Comparison of ENCODE assay signal across 14 cellular contexts in genomic region chr5:34535944-34536628, GRCh38.
DNase-seq lines count a peak whose midpoint lies in the region; ATAC-seq and TF ChIP-seq lines count a peak whose summit lies in the region.
"Had no signal": no experiment of that assay in that cellular context is flagged by ENCODE, and none has a peak within 500 bp of the region (broad histone marks: within the 10 kb centered on the region; RNA-seq: fewer than 3 reads in every experiment).

No MANE protein-coding gene starts in this region.

- H3K9me3 Mint-ChIP-seq in activated naive CD4-positive, alpha-beta T cell treated with anti-CD3 and anti-CD28 coated beads, Interleukin-2, amount 50 U/mL, for 24 hours: no peaks in the 10 kb centered on the region
- no peaks in the 10 kb centered on the region for H3K9me3 Mint-ChIP-seq in chondrocyte (ENCODE audit: low read depth)
- H3K9me3 Mint-ChIP-seq: nephron progenitor cell, T-cell had no signal

- peaks cover 16% of the 10 kb centered on the region for H3K27me3 Mint-ChIP-seq in activated naive CD4-positive, alpha-beta T cell treated with anti-CD3 and anti-CD28 coated beads, Interleukin-2, amount 50 U/mL, for 24 hours
- H3K27me3 Mint-ChIP-seq in chondrocyte (ENCODE audit: low read depth): no peaks in the 10 kb centered on the region

- no peak for DNase-seq in activated naive CD4-positive, alpha-beta T cell treated with Interleukin-2 at 50 U/mL for 16 hours
- DNase-seq in M059J (ENCODE audit: low read depth) (peak; percentile 28), chondrocyte (ENCODE audit: low spot score) (no peak), amygdala (lab: John Stamatoyannopoulos, UW) (no peak), HK-2 (ENCODE audit: unreplicated experiment) (no peak)
- no peak for DNase-seq in stimulated activated naive CD8-positive, alpha-beta T cell treated with anti-CD3 and anti-CD28 coated beads, Interleukin-15, Interleukin-2, amounts not matched to agents 100 U/mL and 50 U/mL, for 24 hours
- DNase-seq: kidney glomerular epithelial cell, NCI-H1436 treated with DMSO at 0.1 percent for 48 hours, NCI-H226, nephron progenitor cell, Right ventricle myocardium superior, T-cell had no signal

- no peaks in the 10 kb centered on the region for H3K36me3 Mint-ChIP-seq in activated naive CD4-positive, alpha-beta T cell treated with anti-CD3 and anti-CD28 coated beads, Interleukin-2, amount 50 U/mL, for 24 hours
- no peaks in the 10 kb centered on the region for H3K36me3 Mint-ChIP-seq in chondrocyte (ENCODE audit: low read depth)
- H3K36me3 Mint-ChIP-seq: T-cell had no signal

- peaks cover 4% of the 10 kb centered on the region for H3K4me1 Mint-ChIP-seq in activated naive CD4-positive, alpha-beta T cell treated with anti-CD3 and anti-CD28 coated beads, Interleukin-2, amount 50 U/mL, for 24 hours
- peaks cover 73% of the 10 kb centered on the region for H3K4me1 Mint-ChIP-seq in chondrocyte (ENCODE audit: low read depth)
- H3K4me1 Mint-ChIP-seq: T-cell had no signal

- TF ChIP-seq CTCF in chondrocyte (IDR thresholded peaks at IDR 0.05): no peak

- ATAC-seq in stimulated activated naive CD8-positive, alpha-beta T cell treated with anti-CD3 and anti-CD28 coated beads, Interleukin-15, Interleukin-2, amounts not matched to agents 100 U/mL and 50 U/mL, for 24 hours: peak; percentile 82
- ATAC-seq in HG03520 (IDR thresholded peaks at IDR 0.05; ENCODE audit: unreplicated experiment): no peak
- ATAC-seq: T-cell had no signal

- no peak overlapping the region for H3K4me3 Mint-ChIP-seq in activated naive CD4-positive, alpha-beta T cell treated with anti-CD3 and anti-CD28 coated beads, Interleukin-2, amount 50 U/mL, for 24 hours
- H3K4me3 Mint-ChIP-seq in chondrocyte (ENCODE audit: unreplicated experiment): no peak overlapping the region
- H3K4me3 Mint-ChIP-seq: nephron progenitor cell, T-cell had no signal

- peak overlapping the region; percentile 71 for H3K27ac Mint-ChIP-seq in activated naive CD4-positive, alpha-beta T cell treated with anti-CD3 and anti-CD28 coated beads, Interleukin-2, amount 50 U/mL, for 24 hours
- H3K27ac Mint-ChIP-seq in chondrocyte (ENCODE audit: unreplicated experiment): peak overlapping the region; percentile 98
- H3K27ac Mint-ChIP-seq: nephron progenitor cell, T-cell had no signal
